In genomic region chr7:40199076-40199802, GRCh38 we compare ENCODE assay signal across 9 cellular contexts.
DNase-seq lines count a peak whose midpoint lies in the region; ATAC-seq and TF ChIP-seq lines count a peak whose summit lies in the region.
"Had no signal": no experiment of that assay in that cellular context is flagged by ENCODE, and none has a peak within 500 bp of the region (broad histone marks: within the 10 kb centered on the region; RNA-seq: fewer than 3 reads in every experiment).

No MANE protein-coding gene starts in this region.

- peak; percentile 48 for DNase-seq in AG20443 (ENCODE audit: low spot score)
- peak; percentile 64 for DNase-seq in HFFc6
- DNase-seq in amniotic stem cell (lab: John Stamatoyannopoulos, UW), result peak; percentile 43
- no peak for DNase-seq in left lobe of liver (ENCODE audit: low spot score)
- no peak for DNase-seq in activated naive CD8-positive, alpha-beta T cell treated with anti-CD3 and anti-CD28 coated beads for 36 hours
- DNase-seq in WTC11 (ENCODE audit: low spot score), result no peak
- DNase-seq: activated naive CD8-positive, alpha-beta T cell treated with anti-CD3 and anti-CD28 coated beads, Interleukin-2, amount 50 U/mL, for 24 hours had no signal

- H3K36me3 Mint-ChIP-seq in HFFc6 (ENCODE audit: low read depth), result no peaks in the 10 kb centered on the region
- no peaks in the 10 kb centered on the region for H3K36me3 Mint-ChIP-seq in activated naive CD8-positive, alpha-beta T cell treated with anti-CD3 and anti-CD28 coated beads for 36 hours
- H3K36me3 Mint-ChIP-seq in WTC11, result no peaks in the 10 kb centered on the region

- peaks cover 40% of the 10 kb centered on the region for H3K4me1 Mint-ChIP-seq in HFFc6 (ENCODE audit: low read depth)
- H3K4me1 Mint-ChIP-seq in activated naive CD8-positive, alpha-beta T cell treated with anti-CD3 and anti-CD28 coated beads for 36 hours, result no peaks in the 10 kb centered on the region
- no peaks in the 10 kb centered on the region for H3K4me1 Mint-ChIP-seq in WTC11
- H3K4me1 Mint-ChIP-seq: activated naive CD8-positive, alpha-beta T cell treated with anti-CD3 and anti-CD28 coated beads, Interleukin-2, amount 50 U/mL, for 24 hours had no signal

- H3K4me3 Mint-ChIP-seq in HFFc6 (no peak overlapping the region), WTC11 (no peak overlapping the region)
- H3K4me3 Mint-ChIP-seq in activated naive CD8-positive, alpha-beta T cell treated with anti-CD3 and anti-CD28 coated beads for 36 hours, result no peak overlapping the region
- H3K4me3 Mint-ChIP-seq: activated naive CD8-positive, alpha-beta T cell treated with anti-CD3 and anti-CD28 coated beads, Interleukin-2, amount 50 U/mL, for 24 hours had no signal

- POLR2A ChIA-PET in WTC11 (lab: Charles Lee), result no interaction called here

- peak; percentile 60 for ATAC-seq in left lobe of liver
- ATAC-seq in GM21619 (IDR thresholded peaks at IDR 0.05; ENCODE audit: unreplicated experiment), result no peak
- ATAC-seq in WTC11, result no peak
- ATAC-seq in GM19023 (IDR thresholded peaks at IDR 0.05; ENCODE audit: unreplicated experiment), result no peak
- ATAC-seq: activated naive CD8-positive, alpha-beta T cell treated with anti-CD3 and anti-CD28 coated beads, Interleukin-2, amount 50 U/mL, for 24 hours had no signal

- no peaks in the 10 kb centered on the region for H3K9me3 Mint-ChIP-seq in HFFc6
- no peaks in the 10 kb centered on the region for H3K9me3 Mint-ChIP-seq in activated naive CD8-positive, alpha-beta T cell treated with anti-CD3 and anti-CD28 coated beads for 36 hours
- H3K9me3 Mint-ChIP-seq in WTC11, result no peaks in the 10 kb centered on the region
- H3K9me3 Mint-ChIP-seq: activated naive CD8-positive, alpha-beta T cell treated with anti-CD3 and anti-CD28 coated beads, Interleukin-2, amount 50 U/mL, for 24 hours had no signal

- H3K27me3 Mint-ChIP-seq in HFFc6 (ENCODE audit: insufficient read depth) (no peaks in the 10 kb centered on the region), WTC11 (ENCODE audit: low read depth) (no peaks in the 10 kb centered on the region)
- H3K27me3 Mint-ChIP-seq in activated naive CD8-positive, alpha-beta T cell treated with anti-CD3 and anti-CD28 coated beads for 36 hours, result no peaks in the 10 kb centered on the region
- H3K27me3 Mint-ChIP-seq: activated naive CD8-positive, alpha-beta T cell treated with anti-CD3 and anti-CD28 coated beads, Interleukin-2, amount 50 U/mL, for 24 hours had no signal

- CTCF ChIA-PET in WTC11 (lab: Charles Lee), result interaction anchor here (1.0 to 1.1 kb wide), 4 partner anchors 13 to 595 kb away, joined by 3 to 4 read pairs (median 4); no protein-coding TSS in a partner anchor

- peak overlapping the region; percentile 29 for H3K27ac Mint-ChIP-seq in HFFc6
- H3K27ac Mint-ChIP-seq in activated naive CD8-positive, alpha-beta T cell treated with anti-CD3 and anti-CD28 coated beads for 36 hours, result no peak overlapping the region
- no peak overlapping the region for H3K27ac Mint-ChIP-seq in WTC11
- H3K27ac Mint-ChIP-seq: activated naive CD8-positive, alpha-beta T cell treated with anti-CD3 and anti-CD28 coated beads, Interleukin-2, amount 50 U/mL, for 24 hours had no signal

- TF ChIP-seq CTCF in HFFc6 (IDR thresholded peaks at IDR 0.05) (peak; percentile 80), WTC11 (IDR thresholded peaks at IDR 0.05) (no peak)

TF ChIP-seq in WTC11, 78 proteins besides CTCF, POLR2A, EP300 and RAD21:
- TF ChIP-seq FOXJ3 (CRISPR knock-in tag; IDR thresholded peaks at IDR 0.05; ENCODE audit: borderline replicate concordance) (no peak), FOXK1 (CRISPR knock-in tag; IDR thresholded peaks at IDR 0.05) (no peak), TEAD1 (CRISPR knock-in tag; IDR thresholded peaks at IDR 0.05) (no peak), ATF6 (CRISPR knock-in tag; IDR thresholded peaks at IDR 0.05) (no peak), SMAD3 (CRISPR knock-in tag; IDR thresholded peaks at IDR 0.05; ENCODE audit: borderline replicate concordance) (no peak), ZNF416 (CRISPR knock-in tag; IDR thresholded peaks at IDR 0.05) (no peak), FOXP4 (CRISPR knock-in tag; IDR thresholded peaks at IDR 0.05) (no peak), SOX15 (CRISPR knock-in tag; IDR thresholded peaks at IDR 0.05) (no peak), ZNF512 (CRISPR knock-in tag; IDR thresholded peaks at IDR 0.05; ENCODE audit: borderline replicate concordance) (no peak), NFYB (CRISPR knock-in tag; conservative IDR thresholded peaks at IDR 0.05; ENCODE audit: low read depth) (no peak), ZNF671 (CRISPR knock-in tag; IDR thresholded peaks at IDR 0.05) (no peak), ELF4 (CRISPR knock-in tag; IDR thresholded peaks at IDR 0.05; ENCODE audit: low read depth) (no peak), ATF1 (CRISPR knock-in tag; IDR thresholded peaks at IDR 0.05) (no peak), MLX (CRISPR knock-in tag; IDR thresholded peaks at IDR 0.05) (no peak), JAZF1 (CRISPR knock-in tag; IDR thresholded peaks at IDR 0.05) (no peak), EMX1 (CRISPR knock-in tag; IDR thresholded peaks at IDR 0.05) (no peak), CREM (CRISPR knock-in tag; IDR thresholded peaks at IDR 0.05) (no peak), IRF1 (CRISPR knock-in tag; IDR thresholded peaks at IDR 0.05) (no peak), ZNF138 (CRISPR knock-in tag; conservative IDR thresholded peaks at IDR 0.05) (no peak), TCF7 (CRISPR knock-in tag; IDR thresholded peaks at IDR 0.05; ENCODE audit: low read depth) (no peak)

Comparison
In these comparisons a context has a peak if more than half of its experiments do, and no peak if none do; other contexts are left out.
1. DNase-seq: peak in AG20443 (single experiment), HFFc6 (single experiment) and amniotic stem cell (single experiment); none in left lobe of liver (single experiment), activated naive CD8-positive, alpha-beta T cell treated with anti-CD3 and anti-CD28 coated beads for 36 hours (single experiment) and WTC11 (single experiment).